ENCODE assay signal across 1 cellular context in the genomic region with DNA sequence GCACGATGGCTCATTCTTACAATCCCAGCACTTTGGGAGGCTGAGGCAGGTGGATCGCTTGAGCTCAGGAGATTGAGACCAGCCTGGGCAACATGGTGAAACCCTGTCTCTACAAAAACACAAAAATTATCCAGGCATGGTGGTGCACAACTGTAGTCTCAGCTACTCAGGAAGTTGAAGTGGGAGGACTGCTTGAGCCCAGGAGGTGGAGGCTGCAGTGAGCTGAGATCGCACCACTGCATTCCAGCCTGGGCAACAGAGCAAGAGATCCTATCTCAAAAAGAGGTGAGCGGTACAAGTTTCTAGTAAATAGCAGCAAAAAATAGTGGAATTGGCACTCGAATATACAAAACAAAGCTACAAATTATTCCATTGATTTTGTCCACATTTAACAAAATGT. TPM values are rescaled to one million over a fixed set of nuclear protein-coding genes. Genes with fewer than 3 reads are reported as not detected.
"Had no signal": no experiment of that assay in that cellular context is flagged by ENCODE, and none has a peak within 500 bp of the region (broad histone marks: within the 10 kb centered on the region; RNA-seq: fewer than 3 reads in every experiment).

No MANE protein-coding gene starts in this region.

RNA-seq across cellular contexts. Expression of a gene that starts 31.2 kb away (rescaled TPM):
- total RNA-seq: bronchial epithelial cell had no signal
